ENCODE assay signal across 8 cellular contexts in the genomic region with DNA sequence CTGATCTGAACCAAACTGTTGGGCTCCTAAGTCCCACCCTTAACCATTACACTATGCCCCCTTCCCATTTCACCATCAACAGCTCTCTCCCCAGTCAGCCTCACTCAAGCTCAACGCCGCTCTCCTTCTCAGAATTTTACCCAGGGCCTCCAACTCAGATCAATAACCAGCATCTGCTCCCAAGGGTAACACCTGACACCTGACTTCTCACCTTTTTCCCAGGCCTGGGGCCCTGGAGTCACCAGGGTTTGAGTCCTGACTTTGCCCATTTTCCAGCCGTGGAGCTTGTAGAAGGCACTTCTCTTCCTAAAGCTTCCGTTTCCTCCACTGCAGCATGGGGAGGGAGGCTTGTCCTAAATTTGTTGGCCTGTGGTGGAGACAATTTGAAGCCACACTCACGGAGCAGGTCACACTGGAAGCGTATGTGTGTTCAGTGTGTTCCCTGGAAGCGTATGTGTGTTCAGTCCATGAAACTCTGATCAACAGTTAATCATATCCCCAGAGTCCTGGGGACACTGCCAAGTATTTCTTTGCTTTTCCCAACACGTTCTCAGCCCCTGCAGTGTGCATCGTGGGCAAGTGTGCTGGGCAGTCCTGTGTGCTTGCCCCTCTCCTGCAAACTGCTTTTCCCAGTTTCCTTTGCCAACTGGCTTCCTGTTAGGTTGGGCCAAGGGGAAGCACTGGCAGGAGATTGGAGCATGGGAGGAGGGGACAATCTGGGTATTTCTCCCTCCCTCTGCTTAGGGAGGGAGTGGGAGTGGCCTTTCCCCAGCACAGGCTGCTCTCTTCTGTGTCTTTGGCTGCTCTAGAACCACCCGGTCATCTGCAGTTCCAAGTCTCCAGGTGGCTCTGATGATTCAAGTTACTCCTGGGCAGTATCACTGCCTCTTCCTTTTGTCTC. TPM values are rescaled to one million over a fixed set of nuclear protein-coding genes. Genes with fewer than 3 reads are reported as not detected.
DNase-seq lines count a peak whose midpoint lies in the region; ATAC-seq and FAIRE-seq lines count a peak whose summit lies in the region.

No MANE protein-coding gene starts in this region.

- H3K4me1 ChIP-seq in skeletal muscle satellite cell (ENCODE audit: control insufficient read depth, insufficient read depth, low read length) = peaks cover 18% of the 10 kb centered on the region
- H3K4me1 ChIP-seq in effector memory CD4-positive, alpha-beta T cell (ENCODE audit: control insufficient read depth, insufficient read depth, low read length, poor library complexity, severe bottlenecking) = peaks cover 28% of the 10 kb centered on the region

- H3K4me2 ChIP-seq in skeletal muscle satellite cell (ENCODE audit: low read length) = peak overlapping the region; percentile 43

- H3K36me3 ChIP-seq in skeletal muscle satellite cell (ENCODE audit: insufficient read depth, low read length) = no peaks in the 10 kb centered on the region
- no peaks in the 10 kb centered on the region for H3K36me3 ChIP-seq in effector memory CD4-positive, alpha-beta T cell (ENCODE audit: control insufficient read depth, insufficient read depth, low read length)

- H3K9me3 ChIP-seq in skeletal muscle satellite cell (replicated peaks; ENCODE audit: low read length) = no peaks in the 10 kb centered on the region
- no peaks in the 10 kb centered on the region for H3K9me3 ChIP-seq in effector memory CD4-positive, alpha-beta T cell (ENCODE audit: control insufficient read depth, low read length)

- no peak for ATAC-seq in HG03432 (IDR thresholded peaks at IDR 0.05; ENCODE audit: unreplicated experiment)

- FAIRE-seq in frontal cortex (lab: Jason Lieb, UNC) = no peak

- H3K27ac ChIP-seq in effector memory CD4-positive, alpha-beta T cell (ENCODE audit: insufficient read depth, low read length, poor library complexity, severe bottlenecking) = no peak overlapping the region

- H3K4me3 ChIP-seq in skeletal muscle satellite cell (ENCODE audit: low read length) = no peak overlapping the region
- H3K4me3 ChIP-seq in effector memory CD4-positive, alpha-beta T cell (ENCODE audit: insufficient read depth, low read depth, low read length, poor library complexity, severe bottlenecking) = no peak overlapping the region

- H3K9ac ChIP-seq in skeletal muscle satellite cell (ENCODE audit: low read depth, low read length) = no peak overlapping the region

- peaks cover 4% of the 10 kb centered on the region for H3K27me3 ChIP-seq in skeletal muscle satellite cell (ENCODE audit: control insufficient read depth, insufficient read depth, low read length)
- no peaks in the 10 kb centered on the region for H3K27me3 ChIP-seq in effector memory CD4-positive, alpha-beta T cell (replicated peaks; ENCODE audit: control insufficient read depth, insufficient read depth, low read length, poor library complexity, severe bottlenecking)

- DNase-seq in NCI-H1105 treated with DMSO at 0.1 percent for 48 hours (lab: John Stamatoyannopoulos, UW) (peak; percentile 5), NCI-H1105 (lab: John Stamatoyannopoulos, UW) (no peak), RPMI8226 (peak; percentile 59), frontal cortex (ENCODE audit: low spot score in 2 of 2) (peak; percentile 35 to 43), LoVo (ENCODE audit: low spot score) (no peak)
- DNase-seq in effector memory CD4-positive, alpha-beta T cell = no peak

RNA-seq across cellular contexts. Expression of gene NEK6, which starts 36.9 kb away (rescaled TPM):
- total RNA-seq in frontal cortex = 11.0 TPM
- total RNA-seq in skeletal muscle satellite cell (2012; rRNA removed) = 21.0 and 27.1 TPM in 2 replicates

Comparison
In these comparisons a context has a peak if more than half of its experiments do, and no peak if none do; other contexts are left out.
1. DNase-seq: peak in NCI-H1105 treated with DMSO at 0.1 percent for 48 hours (single experiment), RPMI8226 (single experiment) and frontal cortex (2 of 2); none in NCI-H1105 (single experiment), effector memory CD4-positive, alpha-beta T cell (0 of 3) and LoVo (single experiment).